ENCODE assay signal across 9 cellular contexts in genomic region chrX:53312946-53313745, GRCh38. TPM values are rescaled to one million over a fixed set of nuclear protein-coding genes. Genes with fewer than 3 reads are reported as not detected.
DNase-seq lines count a peak whose midpoint lies in the region; ATAC-seq, FAIRE-seq and TF ChIP-seq lines count a peak whose summit lies in the region.
"Had no signal": no experiment of that assay in that cellular context is flagged by ENCODE, and none has a peak within 500 bp of the region (broad histone marks: within the 10 kb centered on the region; RNA-seq: fewer than 3 reads in every experiment).

No MANE protein-coding gene starts in this region.

- no peak for TF ChIP-seq EP300 in stomach (IDR thresholded peaks at IDR 0.05)

- H3K4me1 Mint-ChIP-seq in natural killer cell: peaks cover 5 to 8% of the 10 kb centered on the region in 2 donors

- DNase-seq in D721Med (ENCODE audit: insufficient read length, low spot score): peak; percentile 35
- DNase-seq in HCT116 (ENCODE audit: low read depth, low spot score): peak; percentile 10
- peak; percentile 70 for DNase-seq in NOMO-1 treated with dmso at 0.1 percent for 144 hours (lab: John Stamatoyannopoulos, UW; ENCODE audit: unreplicated experiment)
- DNase-seq in activated T-cell treated with anti-CD3 and anti-CD28 coated beads for 24 hours (ENCODE audit: low read depth): peak; percentile 38
- DNase-seq in natural killer cell: peak; percentile 44
- DNase-seq in stomach: peak; percentile 78

- peak; percentile 90 for FAIRE-seq in D721Med (lab: Jason Lieb, UNC)

- 4 to 8% (median 6%) methylated on average over 8 of the region's 8 CpGs for WGBS in stomach, 5 donors

- H3K4me1 ChIP-seq in HCT116 (ENCODE audit: control insufficient read depth in 1 of 2, insufficient read depth in 2 of 2, low read length in 2 of 2) (peaks cover 0 to 4% of the 10 kb centered on the region in 2 experiments; a peak in 2 of 4 replicates), stomach (peaks cover 0 to 28% (median 14%) of the 10 kb centered on the region in 4 donors)

- no peaks in the 10 kb centered on the region for H3K79me2 ChIP-seq in HCT116 (ENCODE audit: insufficient read depth, low read length)

- RAD21 ChIA-PET in HCT116 (lab: Charles Lee; ENCODE audit: low non-redundant PET in 1 of 2, low total read pairs in 2 of 2, uncharacterized antibody in 2 of 2, unreplicated experiment in 2 of 2): no interaction called here

- no peak overlapping the region for H3K9ac ChIP-seq in HCT116 (ENCODE audit: low read length)

- TF ChIP-seq RAD21 in HCT116 (IDR thresholded peaks at IDR 0.05; ENCODE audit: low read depth): peak; percentile 68

- no peak for TF ChIP-seq POLR2A in HCT116 (IDR thresholded peaks at IDR 0.05; ENCODE audit: borderline replicate concordance, extremely low read depth, insufficient read depth, insufficient read length)
- no peak for TF ChIP-seq POLR2A in stomach (IDR thresholded peaks at IDR 0.05)

- H3K27ac Mint-ChIP-seq in natural killer cell: no peak overlapping the region
- H3K27ac Mint-ChIP-seq: activated naive CD8-positive, alpha-beta T cell had no signal

- no peak overlapping the region for H3K4me2 ChIP-seq in HCT116 (ENCODE audit: low read length)

- no TSS peak for BruUV-seq in HCT116 (replicated peaks; lab: Mats Ljungman, UMichigan)

- H3K27me3 Mint-ChIP-seq in natural killer cell (ENCODE audit: low read depth in 2 of 2): peaks cover 5 to 30% of the 10 kb centered on the region in 2 donors
- H3K27me3 Mint-ChIP-seq: activated naive CD8-positive, alpha-beta T cell had no signal

- no peaks in the 10 kb centered on the region for H4K20me1 ChIP-seq in HCT116 (ENCODE audit: insufficient read depth)

- H3K9me3 Mint-ChIP-seq in natural killer cell: no peaks in the 10 kb centered on the region

- H3K27me3 ChIP-seq in HCT116 (ENCODE audit: insufficient read depth, low read length): no peaks in the 10 kb centered on the region
- H3K27me3 ChIP-seq in stomach: peaks cover 0 to 16% (median 0%) of the 10 kb centered on the region in 3 donors

- POLR2A ChIA-PET in HCT116 (lab: Charles Lee): no interaction called here

- H3K27ac ChIP-seq in HCT116 (ENCODE audit: low read depth, low read length) (no peak overlapping the region), stomach (no peak overlapping the region)

- no peaks in the 10 kb centered on the region for H3K36me3 Mint-ChIP-seq in natural killer cell
- H3K36me3 Mint-ChIP-seq: activated naive CD8-positive, alpha-beta T cell had no signal

- no peak overlapping the region for H3K4me3 ChIP-seq in HCT116 (replicated peaks in 1 of 2; ENCODE audit: low read depth in 1 of 2, low read length in 2 of 2)
- H3K4me3 ChIP-seq in stomach: no peak overlapping the region

- H3K9me2 ChIP-seq in HCT116 (ENCODE audit: insufficient read depth): no peaks in the 10 kb centered on the region

- H2AFZ ChIP-seq in HCT116 (ENCODE audit: low read depth, low read length, poor library complexity, severe bottlenecking): no peak overlapping the region

- intact Hi-C loops in HCT116 (cut with micrococcal nuclease) (loop anchor here (1.0 kb wide), 1 partner anchor 168 kb away; no protein-coding TSS in a partner anchor), natural killer cell (cut with micrococcal nuclease) (loop anchor here (2.0 kb wide), 1 partner anchor 170 kb away; no protein-coding TSS in a partner anchor), stomach (cut with DNase I; ENCODE audit: low total_unique reads) (loop anchor here (10.0 kb wide), 1 partner anchor 122 kb away; the partner anchor contains the start of gene HSD17B10)

- no peaks in the 10 kb centered on the region for H3K36me3 ChIP-seq in HCT116 (ENCODE audit: control insufficient read depth in 1 of 2, insufficient read depth in 2 of 2, low read length in 2 of 2)
- no peaks in the 10 kb centered on the region for H3K36me3 ChIP-seq in stomach

- TF ChIP-seq CTCF in D721Med (IDR thresholded peaks at IDR 0.05; ENCODE audit: insufficient read depth, missing control alignments) (peak; percentile 68), HCT116 (IDR thresholded peaks at IDR 0.05 in 2 of 3, conservative IDR thresholded peaks at IDR 0.05 in 1 of 3; ENCODE audit: borderline replicate concordance in 1 of 3, insufficient read depth in 1 of 3, low read depth in 2 of 3, low read length in 2 of 3) (peak; percentile 48 to 65 (median 61); a peak in 5 of 6 replicates), natural killer cell (IDR thresholded peaks at IDR 0.05) (peak; percentile 49), stomach (IDR thresholded peaks at IDR 0.05) (peak in 5 of 7 experiments; percentile 57 to 82 (median 67))

- H3K4me3 Mint-ChIP-seq in natural killer cell: no peak overlapping the region
- H3K4me3 Mint-ChIP-seq: activated naive CD8-positive, alpha-beta T cell had no signal

- ATAC-seq in HCT116 (peak; percentile 65), esophagus mucosa (peak; percentile 63), natural killer cell (peak; percentile 64 to 67 (median 64)), GM19455 (IDR thresholded peaks at IDR 0.05; ENCODE audit: unreplicated experiment) (no peak)

- H3K9me3 ChIP-seq in HCT116 (ENCODE audit: control insufficient read depth in 1 of 2, insufficient read depth in 1 of 2, low read depth in 1 of 2, low read length in 2 of 2) (no peaks in the 10 kb centered on the region), stomach (no peaks in the 10 kb centered on the region)

- CTCF ChIA-PET in HCT116 (lab: Charles Lee): interaction anchor here (1.1 to 3.2 kb wide), 11 partner anchors 13 to 229 kb away, joined by 3 to 25 read pairs (median 5); partner anchors contain the start of genes IQSEC2, KDM5C, RIBC1 and SMC1A

TF ChIP-seq in HCT116, 20 proteins besides CTCF, POLR2A, EP300 and RAD21:
- TF ChIP-seq EZH2 (IDR thresholded peaks at IDR 0.05): no peak
- TF ChIP-seq ZBTB33 (IDR thresholded peaks at IDR 0.05; ENCODE audit: extremely low read depth, insufficient replicate concordance, low read length): no peak
- no peak for TF ChIP-seq ELF1 (IDR thresholded peaks at IDR 0.05; ENCODE audit: borderline replicate concordance, low read depth)
- no peak for TF ChIP-seq CBX3 (IDR thresholded peaks at IDR 0.05; ENCODE audit: low read depth)
- no peak for TF ChIP-seq EZH2phosphoT487 (IDR thresholded peaks at IDR 0.05; ENCODE audit: borderline replicate concordance)
- no peak for TF ChIP-seq YY1 (IDR thresholded peaks at IDR 0.05; ENCODE audit: extremely low read depth, insufficient replicate concordance, low read depth, low read length)
- TF ChIP-seq SIN3A (IDR thresholded peaks at IDR 0.05; ENCODE audit: low read depth): no peak
- TF ChIP-seq JUND (IDR thresholded peaks at IDR 0.05): no peak
TF ChIP-seq in HCT116: peak in this region for 0.

RNA-seq across cellular contexts. Expression of gene IQSEC2, which starts 31.8 kb away (rescaled TPM):
- total RNA-seq in HCT116 (2021; ENCODE audit: unreplicated experiment): 20.7 TPM
- 17.0 and 20.0 TPM in 2 replicates for polyA plus RNA-seq in HCT116 (2012)
- 10.6 TPM for total RNA-seq in esophagus mucosa
- 1 to 10 TPM; 3.5 to 3.9 (median 3.7) TPM for total RNA-seq in natural killer cell
- total RNA-seq in stomach: 10 to 100 TPM in 3 of 5 donors, 1 to 10 TPM in 2; 2.9 to 22.3 (median 15.9) TPM
- polyA plus RNA-seq in stomach: 10 to 100 TPM; 16.1 to 26.0 (median 16.5) TPM

Comparison
In these comparisons a context has a peak if more than half of its experiments do, and no peak if none do; other contexts are left out.
1. DNase-seq: peak in every context shown above with its lines; median percentile 78 in stomach; 70 in NOMO-1 treated with dmso at 0.1 percent for 144 hours; 44 in natural killer cell; 38 in activated T-cell treated with anti-CD3 and anti-CD28 coated beads for 24 hours; 35 in D721Med; 10 in HCT116.